ENCODE assay signal across 14 cellular contexts in genomic region chr2:176098366-176099158, GRCh38. TPM values are rescaled to one million over a fixed set of nuclear protein-coding genes. Genes with fewer than 3 reads are reported as not detected.
DNase-seq lines count a peak whose midpoint lies in the region; ATAC-seq and TF ChIP-seq lines count a peak whose summit lies in the region.
"Had no signal": no experiment of that assay in that cellular context is flagged by ENCODE, and none has a peak within 500 bp of the region (broad histone marks: within the 10 kb centered on the region; RNA-seq: fewer than 3 reads in every experiment).

No MANE protein-coding gene starts in this region.

- H3K27me3 Mint-ChIP-seq in T-helper 2 cell treated with Interferon-gamma antibody and Interleukin-4, amounts not matched to agents 5 μg/mL and 100 μg/mL, for 36 hours (ENCODE audit: low read depth), result peaks cover 97% of the 10 kb centered on the region
- H3K27me3 Mint-ChIP-seq in naive thymus-derived CD4-positive, alpha-beta T cell, result peaks cover 85 to 95% (median 90%) of the 10 kb centered on the region in 5 donors

- in situ Hi-C loops in Panc1 (cut with HindIII; ENCODE audit: low pct_unique_long_range_greater_than_20kb, low sequenced_read_pairs), result no loop called here

- peak overlapping the region; percentile 23; the same call in 1 of the 2 replicates for H3K9ac ChIP-seq in ES-I3 (ENCODE audit: low read depth, low read length)

- no peak overlapping the region for H3K27ac Mint-ChIP-seq in T-helper 2 cell treated with Interferon-gamma antibody and Interleukin-4, amounts not matched to agents 5 μg/mL and 100 μg/mL, for 36 hours
- H3K27ac Mint-ChIP-seq in naive thymus-derived CD4-positive, alpha-beta T cell, result peak overlapping the region in 1 of 9 donors; percentile 40
- no peak overlapping the region for H3K27ac Mint-ChIP-seq in stimulated activated effector memory CD8-positive, alpha-beta T cell treated with anti-CD3 and anti-CD28 coated beads, Interleukin-12 subunit alpha, Interleukin-12 subunit beta, amount 100 ng/mL, for 72 hours
- H3K27ac Mint-ChIP-seq: activated CD8-positive, alpha-beta T cell treated with anti-CD3 and anti-CD28 coated beads for 36 hours had no signal

- BruUV-seq in Panc1 (replicated peaks; lab: Mats Ljungman, UMichigan), result no TSS peak

- no peaks in the 10 kb centered on the region for H3K36me3 Mint-ChIP-seq in T-helper 2 cell treated with Interferon-gamma antibody and Interleukin-4, amounts not matched to agents 5 μg/mL and 100 μg/mL, for 36 hours (ENCODE audit: low read depth)
- peaks cover 0 to 5% (median 0%) of the 10 kb centered on the region in 5 donors for H3K36me3 Mint-ChIP-seq in naive thymus-derived CD4-positive, alpha-beta T cell
- H3K36me3 Mint-ChIP-seq in stimulated activated effector memory CD8-positive, alpha-beta T cell treated with anti-CD3 and anti-CD28 coated beads, Interleukin-12 subunit alpha, Interleukin-12 subunit beta, amount 100 ng/mL, for 72 hours, result peaks cover 7% of the 10 kb centered on the region

- peak overlapping the region; percentile 52 for H3K4me3 ChIP-seq in BE2C (ENCODE audit: low read depth, low read length)
- H3K4me3 ChIP-seq in Panc1 (ENCODE audit: low read depth in 2 of 2, low read length in 2 of 2), result peak overlapping the region; percentile 52 to 87; a peak in 3 of 4 replicates
- no peak overlapping the region for H3K4me3 ChIP-seq in naive thymus-derived CD4-positive, alpha-beta T cell (ENCODE audit: low read length)

- no peak overlapping the region for H3K27ac ChIP-seq in Panc1 (ENCODE audit: low read length)
- no peak overlapping the region for H3K27ac ChIP-seq in naive thymus-derived CD4-positive, alpha-beta T cell (ENCODE audit: low read depth, low read length)
- H3K27ac ChIP-seq: HL-60 had no signal

- TF ChIP-seq CTCF in BE2C (IDR thresholded peaks at IDR 0.05; ENCODE audit: low read depth, low read length), result no peak
- no peak for TF ChIP-seq CTCF in Panc1 (IDR thresholded peaks at IDR 0.05)

- peaks cover 11% of the 10 kb centered on the region for H3K4me1 Mint-ChIP-seq in T-helper 2 cell treated with Interferon-gamma antibody and Interleukin-4, amounts not matched to agents 5 μg/mL and 100 μg/mL, for 36 hours (ENCODE audit: low read depth)
- peaks cover 14 to 29% (median 25%) of the 10 kb centered on the region in 7 donors for H3K4me1 Mint-ChIP-seq in naive thymus-derived CD4-positive, alpha-beta T cell
- peaks cover 23% of the 10 kb centered on the region for H3K4me1 Mint-ChIP-seq in stimulated activated effector memory CD8-positive, alpha-beta T cell treated with anti-CD3 and anti-CD28 coated beads, Interleukin-12 subunit alpha, Interleukin-12 subunit beta, amount 100 ng/mL, for 72 hours

- H3K9me3 ChIP-seq in BE2C (no peaks in the 10 kb centered on the region), ES-I3 (ENCODE audit: control insufficient read depth, insufficient read depth, low read length) (0 out of 2 replicates have a peak, but pooled peaks cover under 1% of the 10 kb centered on the region), Panc1 (ENCODE audit: control insufficient read depth, insufficient read depth, low read depth, low read length) (no peaks in the 10 kb centered on the region)
- H3K9me3 ChIP-seq in naive thymus-derived CD4-positive, alpha-beta T cell (ENCODE audit: control insufficient read depth in 2 of 3, low read length in 3 of 3), result no peaks in the 10 kb centered on the region

- no peak; the same call in 1 of the 2 replicates for ATAC-seq in Panc1
- ATAC-seq in naive thymus-derived CD4-positive, alpha-beta T cell, result no peak
- no peak for ATAC-seq in stimulated activated effector memory CD8-positive, alpha-beta T cell treated with anti-CD3 and anti-CD28 coated beads, Interleukin-12 subunit alpha, Interleukin-12 subunit beta, amount 100 ng/mL, for 72 hours

- intact Hi-C loops in Panc1 (cut with micrococcal nuclease; ENCODE audit: unreplicated experiment), result loop anchor here (5.0 kb wide), 3 partner anchors 846 to 1401 kb away; no protein-coding TSS in a partner anchor
- intact Hi-C loops in naive thymus-derived CD4-positive, alpha-beta T cell (cut with micrococcal nuclease), result loop anchor here in 1 of 2 donors (2.0 to 5.0 kb wide), 3 partner anchors 20 to 1396 kb away; no protein-coding TSS in a partner anchor

- H3K36me3 ChIP-seq in BE2C, result no peaks in the 10 kb centered on the region
- no peaks in the 10 kb centered on the region for H3K36me3 ChIP-seq in ES-I3 (ENCODE audit: insufficient read depth, low read length)
- no peaks in the 10 kb centered on the region for H3K36me3 ChIP-seq in Panc1 (ENCODE audit: control insufficient read depth, insufficient read depth, low read length)
- no peaks in the 10 kb centered on the region for H3K36me3 ChIP-seq in naive thymus-derived CD4-positive, alpha-beta T cell (ENCODE audit: control insufficient read depth in 2 of 3, insufficient read depth in 3 of 3, low read length in 3 of 3)

- no peak overlapping the region for H3K4me3 Mint-ChIP-seq in T-helper 2 cell treated with Interferon-gamma antibody and Interleukin-4, amounts not matched to agents 5 μg/mL and 100 μg/mL, for 36 hours
- peak overlapping the region in 3 of 10 donors; percentile 24 to 75 (median 72) for H3K4me3 Mint-ChIP-seq in naive thymus-derived CD4-positive, alpha-beta T cell
- H3K4me3 Mint-ChIP-seq in stimulated activated effector memory CD8-positive, alpha-beta T cell treated with anti-CD3 and anti-CD28 coated beads, Interleukin-12 subunit alpha, Interleukin-12 subunit beta, amount 100 ng/mL, for 72 hours, result no peak overlapping the region

- H3K27me3 ChIP-seq in BE2C (peaks cover 97% of the 10 kb centered on the region), Panc1 (ENCODE audit: control insufficient read depth, insufficient read depth, low read length) (peaks cover 5% of the 10 kb centered on the region)
- peaks cover 42 to 68% of the 10 kb centered on the region in 2 donors for H3K27me3 ChIP-seq in naive thymus-derived CD4-positive, alpha-beta T cell (ENCODE audit: control insufficient read depth in 2 of 2, insufficient read depth in 2 of 2, low read length in 2 of 2)

- H3K4me1 ChIP-seq in BE2C (peaks cover 3% of the 10 kb centered on the region; the same call in 1 of the 2 replicates), ES-I3 (ENCODE audit: insufficient read depth, low read length) (peaks cover 9% of the 10 kb centered on the region), Panc1 (ENCODE audit: control insufficient read depth, insufficient read depth, low read length) (peaks cover 13% of the 10 kb centered on the region)
- H3K4me1 ChIP-seq in naive thymus-derived CD4-positive, alpha-beta T cell (ENCODE audit: control insufficient read depth in 2 of 2, insufficient read depth in 2 of 2, low read length in 2 of 2), result peaks cover 12 to 14% of the 10 kb centered on the region in 2 donors

- POLR2A ChIA-PET in Panc1 (lab: Charles Lee), result no interaction called here
- POLR2A ChIA-PET in naive thymus-derived CD4-positive, alpha-beta T cell (lab: Charles Lee), result interaction anchor here (1.2 kb wide), 1 partner anchor 408 kb away, joined by 4 read pairs; no protein-coding TSS in a partner anchor

- no peaks in the 10 kb centered on the region for H3K9me3 Mint-ChIP-seq in T-helper 2 cell treated with Interferon-gamma antibody and Interleukin-4, amounts not matched to agents 5 μg/mL and 100 μg/mL, for 36 hours
- H3K9me3 Mint-ChIP-seq in naive thymus-derived CD4-positive, alpha-beta T cell, result peaks cover 0 to 37% (median 7%) of the 10 kb centered on the region in 11 donors
- H3K9me3 Mint-ChIP-seq in stimulated activated effector memory CD8-positive, alpha-beta T cell treated with anti-CD3 and anti-CD28 coated beads, Interleukin-12 subunit alpha, Interleukin-12 subunit beta, amount 100 ng/mL, for 72 hours, result no peaks in the 10 kb centered on the region
- H3K9me3 Mint-ChIP-seq: activated CD8-positive, alpha-beta T cell treated with anti-CD3 and anti-CD28 coated beads for 36 hours had no signal

- CTCF ChIA-PET in Panc1 (lab: Charles Lee), result interaction anchor here (0.7 to 2.2 kb wide), 4 partner anchors 10 to 847 kb away, joined by 3 to 10 read pairs (median 7); no protein-coding TSS in a partner anchor
- CTCF ChIA-PET in naive thymus-derived CD4-positive, alpha-beta T cell (lab: Charles Lee), result interaction anchor here (1.1 to 1.8 kb wide), 2 partner anchors 409 to 847 kb away, joined by 5 to 25 read pairs; no protein-coding TSS in a partner anchor

- DNase-seq in BE2C (no peak), Panc1 (ENCODE audit: low read depth, low spot score) (no peak), islet precursor cell (peak; percentile 84), cerebellar nuclear complex (lab: John Stamatoyannopoulos, UW) (no peak)
- DNase-seq in T-helper 2 cell treated with Interferon-gamma antibody and Interleukin-4, amounts not matched to agents 5 μg/mL and 100 μg/mL, for 36 hours (ENCODE audit: low spot score), result no peak
- DNase-seq in naive thymus-derived CD4-positive, alpha-beta T cell, result no peak
- DNase-seq in stimulated activated effector memory CD8-positive, alpha-beta T cell treated with anti-CD3 and anti-CD28 coated beads, Interleukin-12 subunit alpha, Interleukin-12 subunit beta, amount 100 ng/mL, for 72 hours (ENCODE audit: low spot score in 2 of 2), result no peak
- DNase-seq: activated CD8-positive, alpha-beta T cell treated with anti-CD3 and anti-CD28 coated beads for 36 hours; activated naive CD8-positive, alpha-beta T cell treated with anti-CD3 and anti-CD28 coated beads, Interleukin-2, amount 10 ng/mL, durations not matched to agents 7 days and 5 days; dermis blood vessel endothelial cell; NCI-H1092; T-helper 1 cell had no signal

RNA-seq across cellular contexts. Expression of gene HOXD12, which starts 1.0 kb away (rescaled TPM):
- polyA plus RNA-seq in BE2C (2012; ENCODE audit: insufficient read depth, insufficient read length, low read depth), result not detected
- 0.13 TPM for total RNA-seq in Panc1 (2021; ENCODE audit: unreplicated experiment)
- not detected for polyA plus RNA-seq in Panc1 (2012; ENCODE audit: insufficient read length)
- not detected for total RNA-seq in naive thymus-derived CD4-positive, alpha-beta T cell
- not detected for polyA plus RNA-seq in naive thymus-derived CD4-positive, alpha-beta T cell
- total RNA-seq: activated CD8-positive, alpha-beta T cell treated with anti-CD3 and anti-CD28 coated beads for 36 hours; activated naive CD8-positive, alpha-beta T cell treated with anti-CD3 and anti-CD28 coated beads, Interleukin-2, amount 10 ng/mL, durations not matched to agents 7 days and 5 days; dermis blood vessel endothelial cell had no signal

RNA-seq across cellular contexts. Expression of gene HOXD13, which starts 6.0 kb away (rescaled TPM):
- polyA plus RNA-seq in BE2C (2012; ENCODE audit: insufficient read depth, insufficient read length, low read depth), result 0.51 TPM
- total RNA-seq in Panc1 (2021; ENCODE audit: unreplicated experiment), result not detected
- polyA plus RNA-seq in Panc1 (2012; ENCODE audit: insufficient read length), result not detected
- not detected for total RNA-seq in naive thymus-derived CD4-positive, alpha-beta T cell
- not detected for polyA plus RNA-seq in naive thymus-derived CD4-positive, alpha-beta T cell
- total RNA-seq: activated CD8-positive, alpha-beta T cell treated with anti-CD3 and anti-CD28 coated beads for 36 hours; activated naive CD8-positive, alpha-beta T cell treated with anti-CD3 and anti-CD28 coated beads, Interleukin-2, amount 10 ng/mL, durations not matched to agents 7 days and 5 days had no signal

RNA-seq across cellular contexts. Expression of gene HOXD11, which starts 8.5 kb away (rescaled TPM):
- polyA plus RNA-seq in BE2C (2012; ENCODE audit: insufficient read depth, insufficient read length, low read depth), result not detected
- 0.49 TPM for total RNA-seq in Panc1 (2021; ENCODE audit: unreplicated experiment)
- polyA plus RNA-seq in Panc1 (2012; ENCODE audit: insufficient read length), result 0.35 TPM
- total RNA-seq in naive thymus-derived CD4-positive, alpha-beta T cell, result not detected
- polyA plus RNA-seq in naive thymus-derived CD4-positive, alpha-beta T cell, result not detected
- total RNA-seq: activated CD8-positive, alpha-beta T cell treated with anti-CD3 and anti-CD28 coated beads for 36 hours; activated naive CD8-positive, alpha-beta T cell treated with anti-CD3 and anti-CD28 coated beads, Interleukin-2, amount 10 ng/mL, durations not matched to agents 7 days and 5 days had no signal

RNA-seq across cellular contexts. Expression of gene EVX2, which starts 14.8 kb away (rescaled TPM):
- polyA plus RNA-seq in BE2C (2012; ENCODE audit: insufficient read depth, insufficient read length, low read depth), result 0.11 TPM
- not detected for total RNA-seq in Panc1 (2021; ENCODE audit: unreplicated experiment)
- not detected for polyA plus RNA-seq in Panc1 (2012; ENCODE audit: insufficient read length)
- not detected for total RNA-seq in naive thymus-derived CD4-positive, alpha-beta T cell
- not detected for polyA plus RNA-seq in naive thymus-derived CD4-positive, alpha-beta T cell
- total RNA-seq: activated CD8-positive, alpha-beta T cell treated with anti-CD3 and anti-CD28 coated beads for 36 hours; activated naive CD8-positive, alpha-beta T cell treated with anti-CD3 and anti-CD28 coated beads, Interleukin-2, amount 10 ng/mL, durations not matched to agents 7 days and 5 days; dermis blood vessel endothelial cell had no signal

RNA-seq across cellular contexts. Expression of gene HOXD10, which starts 18.0 kb away (rescaled TPM):
- 0.94 TPM for polyA plus RNA-seq in BE2C (2012; ENCODE audit: insufficient read depth, insufficient read length, low read depth)
- not detected for total RNA-seq in Panc1 (2021; ENCODE audit: unreplicated experiment)
- 0.46 TPM for polyA plus RNA-seq in Panc1 (2012; ENCODE audit: insufficient read length)
- not detected for total RNA-seq in naive thymus-derived CD4-positive, alpha-beta T cell
- polyA plus RNA-seq in naive thymus-derived CD4-positive, alpha-beta T cell, result not detected
- total RNA-seq: activated CD8-positive, alpha-beta T cell treated with anti-CD3 and anti-CD28 coated beads for 36 hours; activated naive CD8-positive, alpha-beta T cell treated with anti-CD3 and anti-CD28 coated beads, Interleukin-2, amount 10 ng/mL, durations not matched to agents 7 days and 5 days had no signal
